11 cellular contexts compared by ENCODE assay signal in genomic region chr11:114161486-114162250, GRCh38.
DNase-seq lines count a peak whose midpoint lies in the region; ATAC-seq and TF ChIP-seq lines count a peak whose summit lies in the region.
"Had no signal": no experiment of that assay in that cellular context is flagged by ENCODE, and none has a peak within 500 bp of the region (broad histone marks: within the 10 kb centered on the region; RNA-seq: fewer than 3 reads in every experiment).

No MANE protein-coding gene starts in this region.

- ATAC-seq in activated CD4-positive, alpha-beta T cell treated with anti-CD3 and anti-CD28 coated beads for 36 hours = no peak
- no peak for ATAC-seq in naive thymus-derived CD4-positive, alpha-beta T cell
- no peak for ATAC-seq in GM18858 (IDR thresholded peaks at IDR 0.05; ENCODE audit: unreplicated experiment)

- H3K4me3 ChIP-seq in naive thymus-derived CD4-positive, alpha-beta T cell (ENCODE audit: low read length) = no peak overlapping the region
- no peak overlapping the region for H3K4me3 ChIP-seq in testis
- H3K4me3 ChIP-seq: HAP-1, MG63 had no signal

- H3K27ac ChIP-seq in caudate nucleus (ENCODE audit: low read depth, low read length) (peak overlapping the region; percentile 98), testis (peak overlapping the region; percentile 98 to 99)
- no peak overlapping the region for H3K27ac ChIP-seq in naive thymus-derived CD4-positive, alpha-beta T cell (ENCODE audit: low read depth, low read length)

- CTCF ChIA-PET in activated CD4-positive, alpha-beta T cell treated with anti-CD3 and anti-CD28 coated beads for 36 hours (lab: Charles Lee) = interaction anchor here (1.4 to 1.5 kb wide), 2 partner anchors 10 to 99 kb away, joined by 3 read pairs; no protein-coding TSS in a partner anchor
- CTCF ChIA-PET in naive thymus-derived CD4-positive, alpha-beta T cell (lab: Charles Lee) = interaction anchor here (0.6 to 6.1 kb wide), 6 partner anchors 8 to 99 kb away, joined by 3 to 47 read pairs (median 4); no protein-coding TSS in a partner anchor

- no peaks in the 10 kb centered on the region for H3K36me3 ChIP-seq in naive thymus-derived CD4-positive, alpha-beta T cell (ENCODE audit: control insufficient read depth in 2 of 3, insufficient read depth in 3 of 3, low read length in 3 of 3)
- no peaks in the 10 kb centered on the region for H3K36me3 ChIP-seq in testis (ENCODE audit: low read depth, missing control alignments)
- H3K36me3 ChIP-seq: HAP-1, MG63 had no signal

- no peaks in the 10 kb centered on the region for H3K27me3 ChIP-seq in naive thymus-derived CD4-positive, alpha-beta T cell (ENCODE audit: control insufficient read depth in 2 of 2, insufficient read depth in 2 of 2, low read length in 2 of 2)
- no peaks in the 10 kb centered on the region for H3K27me3 ChIP-seq in testis

- POLR2A ChIA-PET in activated CD4-positive, alpha-beta T cell treated with anti-CD3 and anti-CD28 coated beads for 36 hours (lab: Charles Lee) = no interaction called here
- POLR2A ChIA-PET in naive thymus-derived CD4-positive, alpha-beta T cell (lab: Charles Lee) = interaction anchor here (1.5 to 20.6 kb wide), 4 partner anchors 8 to 26 kb away, joined by 3 to 363 read pairs (median 32); no protein-coding TSS in a partner anchor

- DNase-seq in activated CD4-positive, alpha-beta T cell treated with anti-CD3 and anti-CD28 coated beads, Interleukin-2, amount 10 ng/mL, durations not matched to agents 24 days and 14 days = no peak
- DNase-seq in activated CD4-positive, alpha-beta T cell treated with anti-CD3 and anti-CD28 coated beads for 36 hours = no peak
- DNase-seq in caudate nucleus (lab: John Stamatoyannopoulos, UW) (peak in 1 of 61 donors; percentile 24), testis (no peak), NCI-H526 treated with DMSO at 0.1 percent for 48 hours (lab: John Stamatoyannopoulos, UW) (no peak), AG08396 (ENCODE audit: low spot score) (no peak)
- DNase-seq in naive thymus-derived CD4-positive, alpha-beta T cell = no peak
- DNase-seq: MG63, NCI-H526 had no signal

- peaks cover 36 to 80% of the 10 kb centered on the region in 2 donors for H3K4me1 ChIP-seq in naive thymus-derived CD4-positive, alpha-beta T cell (ENCODE audit: control insufficient read depth in 2 of 2, insufficient read depth in 2 of 2, low read length in 2 of 2)
- H3K4me1 ChIP-seq in testis = peaks cover 84% of the 10 kb centered on the region

- intact Hi-C loops in activated CD4-positive, alpha-beta T cell treated with anti-CD3 and anti-CD28 coated beads, Interleukin-2, amount 10 ng/mL, durations not matched to agents 24 days and 14 days (cut with micrococcal nuclease) = loop anchor here (2.0 to 10.0 kb wide), 2 partner anchors 21 to 287 kb away; partner anchors contain the start of gene USP28
- intact Hi-C loops in activated CD4-positive, alpha-beta T cell treated with anti-CD3 and anti-CD28 coated beads for 36 hours (cut with DNase I, micrococcal nuclease) = loop anchor here in 1 of 2 experiments (5.0 to 10.0 kb wide), 2 partner anchors 243 to 284 kb away; partner anchors contain the start of genes C11orf71, RBM7 and USP28
- intact Hi-C loops in naive thymus-derived CD4-positive, alpha-beta T cell (cut with micrococcal nuclease) = loop anchor here (2.0 to 10.0 kb wide), 8 partner anchors 27 to 387 kb away; partner anchors contain the start of genes C11orf71 (in 2 of the 2), RBM7 (in 2 of the 2), CLDN25 (in 1 of the 2) and USP28 (in 1 of the 2)
- intact Hi-C loops in testis (cut with DNase I; ENCODE audit: low total_unique reads) = loop anchor here (5.0 kb wide), 1 partner anchor 99 kb away; no protein-coding TSS in a partner anchor

- no peaks in the 10 kb centered on the region for H3K9me3 ChIP-seq in naive thymus-derived CD4-positive, alpha-beta T cell (ENCODE audit: control insufficient read depth in 2 of 3, low read length in 3 of 3)
- H3K9me3 ChIP-seq in testis = no peaks in the 10 kb centered on the region
- H3K9me3 ChIP-seq: HAP-1, MG63 had no signal

- no peak for TF ChIP-seq POLR2A in testis (IDR thresholded peaks at IDR 0.05)

- H3K27me3 Mint-ChIP-seq in activated CD4-positive, alpha-beta T cell treated with anti-CD3 and anti-CD28 coated beads, Interleukin-2, amount 10 ng/mL, durations not matched to agents 24 days and 14 days = no peaks in the 10 kb centered on the region
- no peaks in the 10 kb centered on the region for H3K27me3 Mint-ChIP-seq in activated CD4-positive, alpha-beta T cell treated with anti-CD3 and anti-CD28 coated beads for 36 hours
- no peaks in the 10 kb centered on the region for H3K27me3 Mint-ChIP-seq in naive thymus-derived CD4-positive, alpha-beta T cell

- H3K4me1 Mint-ChIP-seq in activated CD4-positive, alpha-beta T cell treated with anti-CD3 and anti-CD28 coated beads, Interleukin-2, amount 10 ng/mL, durations not matched to agents 24 days and 14 days = peaks cover 66% of the 10 kb centered on the region
- peaks cover 84% of the 10 kb centered on the region for H3K4me1 Mint-ChIP-seq in activated CD4-positive, alpha-beta T cell treated with anti-CD3 and anti-CD28 coated beads for 36 hours
- peaks cover 63 to 100% (median 97%) of the 10 kb centered on the region in 7 donors for H3K4me1 Mint-ChIP-seq in naive thymus-derived CD4-positive, alpha-beta T cell

- no peak for TF ChIP-seq CTCF in testis (IDR thresholded peaks at IDR 0.05)

- H3K36me3 Mint-ChIP-seq in activated CD4-positive, alpha-beta T cell treated with anti-CD3 and anti-CD28 coated beads, Interleukin-2, amount 10 ng/mL, durations not matched to agents 24 days and 14 days (ENCODE audit: low read depth) = no peaks in the 10 kb centered on the region
- H3K36me3 Mint-ChIP-seq in activated CD4-positive, alpha-beta T cell treated with anti-CD3 and anti-CD28 coated beads for 36 hours (ENCODE audit: low read depth) = no peaks in the 10 kb centered on the region
- H3K36me3 Mint-ChIP-seq in naive thymus-derived CD4-positive, alpha-beta T cell = peaks cover 0 to 20% (median 0%) of the 10 kb centered on the region in 5 donors

- no peaks in the 10 kb centered on the region for H3K9me3 Mint-ChIP-seq in activated CD4-positive, alpha-beta T cell treated with anti-CD3 and anti-CD28 coated beads, Interleukin-2, amount 10 ng/mL, durations not matched to agents 24 days and 14 days
- H3K9me3 Mint-ChIP-seq in activated CD4-positive, alpha-beta T cell treated with anti-CD3 and anti-CD28 coated beads for 36 hours (ENCODE audit: low read depth) = no peaks in the 10 kb centered on the region
- H3K9me3 Mint-ChIP-seq in naive thymus-derived CD4-positive, alpha-beta T cell = peaks cover 0 to 4% (median 0%) of the 10 kb centered on the region in 11 donors

- H3K4me3 Mint-ChIP-seq in activated CD4-positive, alpha-beta T cell treated with anti-CD3 and anti-CD28 coated beads, Interleukin-2, amount 10 ng/mL, durations not matched to agents 24 days and 14 days = no peak overlapping the region
- no peak overlapping the region for H3K4me3 Mint-ChIP-seq in activated CD4-positive, alpha-beta T cell treated with anti-CD3 and anti-CD28 coated beads for 36 hours
- H3K4me3 Mint-ChIP-seq in naive thymus-derived CD4-positive, alpha-beta T cell = peak overlapping the region in 6 of 10 donors; percentile 3 to 85 (median 77)

- H3K27ac Mint-ChIP-seq in activated CD4-positive, alpha-beta T cell treated with anti-CD3 and anti-CD28 coated beads, Interleukin-2, amount 10 ng/mL, durations not matched to agents 24 days and 14 days = peak overlapping the region; percentile 2
- no peak overlapping the region for H3K27ac Mint-ChIP-seq in activated CD4-positive, alpha-beta T cell treated with anti-CD3 and anti-CD28 coated beads for 36 hours
- H3K27ac Mint-ChIP-seq in naive thymus-derived CD4-positive, alpha-beta T cell = peak overlapping the region; percentile 24 to 97 (median 93)

- WGBS in testis, 2 donors = 68 to 76% methylated on average over 9 of the region's 9 CpGs

Comparison
In these comparisons a context has a peak if more than half of its experiments do, and no peak if none do; other contexts are left out.
1. H3K4me3 Mint-ChIP-seq: peak in naive thymus-derived CD4-positive, alpha-beta T cell (6 of 10); none in activated CD4-positive, alpha-beta T cell treated with anti-CD3 and anti-CD28 coated beads, Interleukin-2, amount 10 ng/mL, durations not matched to agents 24 days and 14 days (single experiment) and activated CD4-positive, alpha-beta T cell treated with anti-CD3 and anti-CD28 coated beads for 36 hours (single experiment).